ENCODE assay signal across 21 cellular contexts in the genomic region with DNA sequence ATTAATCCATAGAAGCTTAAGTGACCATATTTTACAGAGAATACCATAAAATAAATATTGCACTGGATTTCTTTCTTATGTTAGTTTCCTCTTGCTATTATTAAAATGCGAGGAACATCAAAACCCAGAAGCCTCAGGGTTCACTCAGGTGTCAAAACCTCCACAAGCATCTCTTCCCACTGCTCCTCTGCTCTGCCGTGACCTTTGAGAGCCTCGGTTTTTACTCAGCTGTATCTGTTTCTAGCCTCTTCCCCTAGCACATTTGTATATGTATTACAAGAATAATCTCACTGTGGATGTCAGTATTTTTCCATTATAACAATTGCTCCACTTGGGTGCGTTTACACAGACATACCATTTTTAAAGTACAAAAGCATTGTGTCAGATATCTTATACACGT.
DNase-seq lines count a peak whose midpoint lies in the region; ATAC-seq, FAIRE-seq and TF ChIP-seq lines count a peak whose summit lies in the region.
"Had no signal": no experiment of that assay in that cellular context is flagged by ENCODE, and none has a peak within 500 bp of the region (broad histone marks: within the 10 kb centered on the region; RNA-seq: fewer than 3 reads in every experiment).

No MANE protein-coding gene starts in this region.

- H3K23me2 ChIP-seq in H9 (ENCODE audit: insufficient read length, low read depth, low read length, poor library complexity, severe bottlenecking): no peaks in the 10 kb centered on the region

- no peak overlapping the region for H3K27ac ChIP-seq in H9 (ENCODE audit: insufficient read length, low read depth, low read length)
- no peak overlapping the region for H3K27ac ChIP-seq in smooth muscle cell (ENCODE audit: low read depth)
- H3K27ac ChIP-seq: epithelial cell of prostate, left ventricle myocardium inferior, Peyer's patch, SJSA1, testis had no signal

- H3K4me2 ChIP-seq in H9 (ENCODE audit: insufficient read depth, insufficient read length, low read length) (peak overlapping the region; percentile 16), smooth muscle cell (no peak overlapping the region)

- no peak overlapping the region for H2AK5ac ChIP-seq in H9 (ENCODE audit: insufficient read length, low read length)

- H3K79me2 ChIP-seq in H9 (ENCODE audit: insufficient read depth, low read length) (no peaks in the 10 kb centered on the region), smooth muscle cell (ENCODE audit: low read depth) (no peaks in the 10 kb centered on the region)

- no peak overlapping the region for H2BK12ac ChIP-seq in H9 (ENCODE audit: insufficient read length, low read depth, low read length)

- no peaks in the 10 kb centered on the region for H3K27me3 Mint-ChIP-seq in H9 (ENCODE audit: low read depth)
- no peaks in the 10 kb centered on the region for H3K27me3 Mint-ChIP-seq in activated naive CD8-positive, alpha-beta T cell treated with anti-CD3 and anti-CD28 coated beads for 36 hours
- H3K27me3 Mint-ChIP-seq in glutamatergic neuron (ENCODE audit: unreplicated experiment): no peaks in the 10 kb centered on the region
- H3K27me3 Mint-ChIP-seq: CD4-positive, alpha-beta T cell had no signal

- H3K79me1 ChIP-seq in H9 (ENCODE audit: insufficient read depth, low read depth, low read length, poor library complexity, severe bottlenecking): no peaks in the 10 kb centered on the region

- H3K9me3 Mint-ChIP-seq in H9 (peaks cover 22 to 28% of the 10 kb centered on the region in 2 experiments), glutamatergic neuron (ENCODE audit: unreplicated experiment) (no peaks in the 10 kb centered on the region)
- H3K9me3 Mint-ChIP-seq in activated naive CD8-positive, alpha-beta T cell treated with anti-CD3 and anti-CD28 coated beads for 36 hours: peaks cover 16% of the 10 kb centered on the region

- no peak overlapping the region for H3K4me3 ChIP-seq in smooth muscle cell
- H3K4me3 ChIP-seq: left ventricle myocardium inferior, Peyer's patch, SJSA1, testis had no signal

- H3K4me1 Mint-ChIP-seq in H9 (peaks cover 37 to 55% of the 10 kb centered on the region in 2 experiments), glutamatergic neuron (ENCODE audit: low read depth, unreplicated experiment) (no peaks in the 10 kb centered on the region)
- H3K4me1 Mint-ChIP-seq in activated naive CD8-positive, alpha-beta T cell treated with anti-CD3 and anti-CD28 coated beads for 36 hours: peaks cover 23% of the 10 kb centered on the region

- peak overlapping the region in 1 of 3 experiments; percentile 99; a peak in 3 of 7 replicates for H3K27ac Mint-ChIP-seq in H9
- peak overlapping the region; percentile 23 for H3K27ac Mint-ChIP-seq in activated naive CD8-positive, alpha-beta T cell treated with anti-CD3 and anti-CD28 coated beads for 36 hours
- no peak overlapping the region for H3K27ac Mint-ChIP-seq in glutamatergic neuron (ENCODE audit: unreplicated experiment)
- H3K27ac Mint-ChIP-seq: CD4-positive, alpha-beta T cell; T-helper 1 cell treated with Interleukin-12 subunit alpha and Interleukin-12 subunit beta and Interleukin-4 antibody, amounts not matched to agents 30 μg/mL and 1 μg/mL, for 36 hours had no signal

- H3F3A ChIP-seq in smooth muscle cell (ENCODE audit: low read depth): no peaks in the 10 kb centered on the region

- peak; percentile 48 for FAIRE-seq in GM18507 (lab: Jason Lieb, UNC)

- no peaks in the 10 kb centered on the region for H3K36me3 ChIP-seq in smooth muscle cell (ENCODE audit: low read depth)
- H3K36me3 ChIP-seq: left ventricle myocardium inferior, Peyer's patch, SJSA1 had no signal

- no peak overlapping the region for H3T11ph ChIP-seq in H9 (ENCODE audit: low read length)

- no peaks in the 10 kb centered on the region for H3K9me3 ChIP-seq in H9 (ENCODE audit: control insufficient read depth, low read depth, low read length)
- no peaks in the 10 kb centered on the region for H3K9me3 ChIP-seq in smooth muscle cell (replicated peaks; ENCODE audit: low read depth)
- H3K9me3 ChIP-seq: Peyer's patch, SJSA1, testis had no signal

- no peak overlapping the region for H4K91ac ChIP-seq in H9 (ENCODE audit: insufficient read length, low read depth, low read length)

- H3K36me3 Mint-ChIP-seq in H9 (ENCODE audit: insufficient read depth in 1 of 3, low read depth in 3 of 3) (peaks cover 20 to 32% (median 21%) of the 10 kb centered on the region in 3 experiments), glutamatergic neuron (ENCODE audit: unreplicated experiment) (peaks cover 7% of the 10 kb centered on the region)
- peaks cover 11% of the 10 kb centered on the region for H3K36me3 Mint-ChIP-seq in activated naive CD8-positive, alpha-beta T cell treated with anti-CD3 and anti-CD28 coated beads for 36 hours

- no peak overlapping the region for H2AFZ ChIP-seq in H9 (ENCODE audit: low read length)
- peak overlapping the region; percentile 17 for H2AFZ ChIP-seq in smooth muscle cell (ENCODE audit: low read depth)

- no peak overlapping the region for H3K23ac ChIP-seq in H9 (ENCODE audit: insufficient read length, low read depth, low read length)

- H2BK15ac ChIP-seq in H9 (ENCODE audit: low read depth, low read length): no peak overlapping the region

- H4K5ac ChIP-seq in H9 (ENCODE audit: insufficient read length, low read depth, low read length): no peak overlapping the region

- no peak overlapping the region for H4K8ac ChIP-seq in H9 (replicated peaks; ENCODE audit: insufficient read length, low read depth, low read length)

- no peaks in the 10 kb centered on the region for H3K27me3 ChIP-seq in H9 (ENCODE audit: insufficient read depth, low read length)
- no peaks in the 10 kb centered on the region for H3K27me3 ChIP-seq in smooth muscle cell (ENCODE audit: low read depth)
- H3K27me3 ChIP-seq: Peyer's patch, SJSA1, testis had no signal

- H3K4me1 ChIP-seq in H9 (ENCODE audit: insufficient read depth, low read length) (peaks cover 10% of the 10 kb centered on the region; the same call in 1 of the 2 replicates), smooth muscle cell (ENCODE audit: low read depth) (peaks cover 15% of the 10 kb centered on the region)
- H3K4me1 ChIP-seq: left ventricle myocardium inferior, Peyer's patch, SJSA1 had no signal

- no peak overlapping the region for H2BK20ac ChIP-seq in H9 (ENCODE audit: low read depth, low read length, poor library complexity, severe bottlenecking)

- H3K14ac ChIP-seq in H9 (ENCODE audit: insufficient read depth, low read length): no peak overlapping the region

- H4K20me1 ChIP-seq in H9 (ENCODE audit: control insufficient read depth, insufficient read depth, insufficient read length) (no peaks in the 10 kb centered on the region), smooth muscle cell (ENCODE audit: low read depth) (no peaks in the 10 kb centered on the region)

- ATAC-seq in HG02642 (IDR thresholded peaks at IDR 0.05; ENCODE audit: poor library complexity, unreplicated experiment) (no peak), GM18867 (IDR thresholded peaks at IDR 0.05; ENCODE audit: unreplicated experiment) (no peak)
- ATAC-seq: sciatic nerve had no signal

- H3K56ac ChIP-seq in H9 (ENCODE audit: insufficient read length, low read depth, low read length): no peak overlapping the region

- no peak overlapping the region for H2BK120ac ChIP-seq in H9 (ENCODE audit: low read depth, low read length, poor library complexity, severe bottlenecking)

- H3K4me3 Mint-ChIP-seq in H9: peak overlapping the region in 1 of 2 experiments; percentile 24; a peak in 3 of 5 replicates
- no peak overlapping the region for H3K4me3 Mint-ChIP-seq in activated naive CD8-positive, alpha-beta T cell treated with anti-CD3 and anti-CD28 coated beads for 36 hours
- no peak overlapping the region for H3K4me3 Mint-ChIP-seq in glutamatergic neuron (ENCODE audit: unreplicated experiment)
- H3K4me3 Mint-ChIP-seq: CD4-positive, alpha-beta T cell; T-helper 1 cell treated with Interleukin-12 subunit alpha and Interleukin-12 subunit beta and Interleukin-4 antibody, amounts not matched to agents 30 μg/mL and 1 μg/mL, for 36 hours had no signal

- DNase-seq in GM18507 (ENCODE audit: extremely low spot score, insufficient read length, low read depth): no peak
- DNase-seq in H9: no peak
- DNase-seq in activated naive CD8-positive, alpha-beta T cell treated with anti-CD3 and anti-CD28 coated beads for 36 hours: no peak
- no peak for DNase-seq in smooth muscle cell (lab: John Stamatoyannopoulos, UW; ENCODE audit: unreplicated experiment)
- no peak for DNase-seq in glutamatergic neuron
- DNase-seq: activated CD4-positive, alpha-beta T cell treated with anti-CD3 and anti-CD28 coated beads, Interleukin-2, amount 50 U/mL, for 4 hours; anterior cingulate cortex; CD4-positive, alpha-beta T cell; GOT3; IMR-90; left ventricle myocardium inferior; NCI-H2107; Peyer's patch; stimulated activated CD4-positive, alpha-beta T cell treated with anti-CD3 and anti-CD28 coated beads, Interleukin-15, amount 100 ng/mL, for 24 hours; testis had no signal

- no peak overlapping the region for H3K18ac ChIP-seq in H9 (ENCODE audit: insufficient read length, low read depth, low read length)

- H3K4ac ChIP-seq in H9 (ENCODE audit: low read depth, low read length): no peak overlapping the region

- no peak for TF ChIP-seq CTCF in H9 (conservative IDR thresholded peaks at IDR 0.05)
- no peak for TF ChIP-seq CTCF in smooth muscle cell (IDR thresholded peaks at IDR 0.05; ENCODE audit: borderline replicate concordance, insufficient read depth, poor library complexity, severe bottlenecking)
- TF ChIP-seq CTCF in glutamatergic neuron (IDR thresholded peaks at IDR 0.05; ENCODE audit: partially characterized antibody, unreplicated experiment): no peak

- H2BK5ac ChIP-seq in H9 (ENCODE audit: insufficient read length, low read length): no peak overlapping the region

- WGBS in H9 (ENCODE audit: extremely low coverage, insufficient read length, low lambda C conversion rate): no CpG with 5 or more reads among the region's 5 CpGs
- 74% methylated on average over 5 of the region's 5 CpGs for WGBS in smooth muscle cell (ENCODE audit: low lambda C conversion rate)

- H3K9ac ChIP-seq in H9 (ENCODE audit: extremely low read depth, insufficient read length, low read length) (no peak overlapping the region), smooth muscle cell (ENCODE audit: low read depth) (no peak overlapping the region)
